2 cellular contexts compared by ENCODE assay signal in genomic region chr11:104332110-104332509, GRCh38.
TF ChIP-seq lines count a peak whose summit lies in the region.

No MANE protein-coding gene starts in this region.

TF ChIP-seq in SK-N-SH, 30 proteins besides CTCF, POLR2A, EP300 and RAD21 (continued from another document):
- TF ChIP-seq REST (IDR thresholded peaks at IDR 0.05; ENCODE audit: low read depth, low read length) (no peak), FOXJ3 (CRISPR knock-in tag; IDR thresholded peaks at IDR 0.05) (no peak), IRF3 (IDR thresholded peaks at IDR 0.05; ENCODE audit: low read depth, low read length) (no peak), MAX (IDR thresholded peaks at IDR 0.05; ENCODE audit: low read depth) (no peak), SMC3 (IDR thresholded peaks at IDR 0.05; ENCODE audit: low read depth, low read length) (no peak), EZH2phosphoT487 (IDR thresholded peaks at IDR 0.05; ENCODE audit: borderline replicate concordance, low read depth) (no peak), RCOR1 (IDR thresholded peaks at IDR 0.05; ENCODE audit: low read length) (no peak), YY1 (IDR thresholded peaks at IDR 0.05; ENCODE audit: low read depth) (no peak), TCF12 (IDR thresholded peaks at IDR 0.05) (no peak), CHD2 (IDR thresholded peaks at IDR 0.05; ENCODE audit: low read length, partially characterized antibody) (no peak), USF1 (IDR thresholded peaks at IDR 0.05; ENCODE audit: borderline replicate concordance, low read depth) (no peak), SIN3A (IDR thresholded peaks at IDR 0.05; ENCODE audit: borderline replicate concordance, low read depth, low read length) (no peak), MXI1 (IDR thresholded peaks at IDR 0.05; ENCODE audit: low read depth, low read length) (no peak)
TF ChIP-seq in SK-N-SH: peak in this region for 0.

TF ChIP-seq in SK-N-SH treated with all-trans-retinoic acid at 6 μM for 48 hours, 23 proteins besides CTCF, POLR2A, EP300 and RAD21 (continued from another document):
- TF ChIP-seq TSHZ2 (CRISPR knock-in tag; IDR thresholded peaks at IDR 0.05) (no peak), TCF4 (CRISPR knock-in tag; IDR thresholded peaks at IDR 0.05; ENCODE audit: borderline replicate concordance) (no peak), CSDC2 (CRISPR knock-in tag; IDR thresholded peaks at IDR 0.05) (no peak), BACH2 (CRISPR knock-in tag; IDR thresholded peaks at IDR 0.05; ENCODE audit: borderline replicate concordance) (no peak), ISL1 (CRISPR knock-in tag; IDR thresholded peaks at IDR 0.05) (no peak), ARNTL (CRISPR knock-in tag; IDR thresholded peaks at IDR 0.05; ENCODE audit: borderline replicate concordance, low read depth) (no peak)
